ENCODE assay signal across 8 cellular contexts in the genomic region with DNA sequence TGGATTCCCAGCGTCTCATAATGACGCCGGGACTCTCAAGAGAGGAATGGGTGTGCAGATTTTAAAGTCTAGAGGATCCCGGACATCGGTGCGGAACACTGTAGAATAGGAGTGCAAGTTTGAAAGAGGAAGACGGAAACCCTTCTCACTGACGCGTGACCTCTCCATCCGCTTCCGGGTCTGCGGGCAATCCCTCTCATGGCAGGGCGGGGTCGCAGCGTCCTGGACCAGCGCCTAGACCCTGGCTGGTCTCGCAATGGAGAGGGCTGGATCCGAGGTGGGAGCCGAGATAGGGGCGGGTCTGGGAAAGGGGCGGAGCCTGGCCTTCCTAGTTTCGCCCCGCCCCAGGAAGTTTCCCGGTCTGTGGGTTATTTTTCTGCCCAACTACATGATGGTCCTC. TPM values are rescaled to one million over a fixed set of nuclear protein-coding genes. Genes with fewer than 3 reads are reported as not detected.
DNase-seq lines count a peak whose midpoint lies in the region; ATAC-seq and TF ChIP-seq lines count a peak whose summit lies in the region.
"Had no signal": no experiment of that assay in that cellular context is flagged by ENCODE, and none has a peak within 500 bp of the region (broad histone marks: within the 10 kb centered on the region; RNA-seq: fewer than 3 reads in every experiment).

No MANE protein-coding gene starts in this region.

- peaks cover 16% of the 10 kb centered on the region for H3K27me3 Mint-ChIP-seq in activated B cell treated with CpG ODN at 0.5 μM for 24 hours

- H3K4me1 Mint-ChIP-seq in activated B cell treated with CpG ODN at 0.5 μM for 24 hours, result peaks cover 14% of the 10 kb centered on the region

- ATAC-seq in activated B cell treated with CpG ODN at 0.5 μM for 24 hours (ENCODE audit: low read depth) (no peak), gastroesophageal sphincter (peak; percentile 39), sciatic nerve (no peak), GM21825 (IDR thresholded peaks at IDR 0.05; ENCODE audit: unreplicated experiment) (no peak)

- no peak overlapping the region for H3K27ac Mint-ChIP-seq in activated B cell treated with CpG ODN at 0.5 μM for 24 hours

- intact Hi-C loops in activated B cell treated with CpG ODN at 0.5 μM for 24 hours (cut with micrococcal nuclease) (no loop called here), sciatic nerve (cut with DNase I) (no loop called here)

- H3K27me3 ChIP-seq in H7 (ENCODE audit: control insufficient read depth, insufficient read depth, low read length) (no peaks in the 10 kb centered on the region), gastroesophageal sphincter (peaks cover 45% of the 10 kb centered on the region)

- DNase-seq in H7 (peak; percentile 55), activated B cell treated with CpG ODN at 0.5 μM for 24 hours (no peak), sciatic nerve (ENCODE audit: low spot score) (peak; percentile 79), middle frontal gyrus (ENCODE audit: extremely low spot score, low spot score) (no peak), D341Med (ENCODE audit: low spot score) (no peak)
- DNase-seq: occipital lobe had no signal

- peak overlapping the region; percentile 58 for H3K4me3 Mint-ChIP-seq in activated B cell treated with CpG ODN at 0.5 μM for 24 hours

- CTCF ChIA-PET in activated B cell treated with CpG ODN at 0.5 μM for 24 hours (lab: Charles Lee), result no interaction called here

- TF ChIP-seq POLR2A in gastroesophageal sphincter (IDR thresholded peaks at IDR 0.05), result no peak

- H3K4me3 ChIP-seq in H7 (ENCODE audit: insufficient read depth, low read depth, low read length) (no peak overlapping the region), gastroesophageal sphincter (peak overlapping the region in 1 of 2 donors; percentile 21)

- peaks cover 18% of the 10 kb centered on the region for H3K36me3 Mint-ChIP-seq in activated B cell treated with CpG ODN at 0.5 μM for 24 hours (ENCODE audit: low read depth)

- no peak for TF ChIP-seq CTCF in activated B cell treated with CpG ODN at 0.5 μM for 24 hours (IDR thresholded peaks at IDR 0.05)
- TF ChIP-seq CTCF in gastroesophageal sphincter (IDR thresholded peaks at IDR 0.05), result no peak

- no peaks in the 10 kb centered on the region for H3K36me3 ChIP-seq in H7 (replicated peaks; ENCODE audit: control insufficient read depth, insufficient read depth, low read length)
- no peaks in the 10 kb centered on the region for H3K36me3 ChIP-seq in gastroesophageal sphincter

- peaks cover 0 to 30% (median 0%) of the 10 kb centered on the region in 3 donors for H3K9me3 ChIP-seq in gastroesophageal sphincter

- peaks cover 27% of the 10 kb centered on the region for H3K9me3 Mint-ChIP-seq in activated B cell treated with CpG ODN at 0.5 μM for 24 hours

- no peak overlapping the region for H3K27ac ChIP-seq in gastroesophageal sphincter

- peaks cover 0 to 6% (median 3%) of the 10 kb centered on the region in 3 donors for H3K4me1 ChIP-seq in gastroesophageal sphincter

- TF ChIP-seq EP300 in gastroesophageal sphincter (IDR thresholded peaks at IDR 0.05), result no peak

- POLR2A ChIA-PET in activated B cell treated with CpG ODN at 0.5 μM for 24 hours (lab: Charles Lee), result no interaction called here

- WGBS in gastroesophageal sphincter (ENCODE audit: low coverage in 1 of 2), 2 donors, result 18 to 27% methylated on average over 9 to 20 of the region's 24 CpGs

RNA-seq across cellular contexts. Expression of gene ZNF845, which starts 4.6 kb away (rescaled TPM):
- 9.9 and 17.1 TPM in 2 replicates for total RNA-seq in H7 (2014; rRNA removed; shearing (Covaris generic))
- 11.6 and 11.9 TPM in 2 replicates for total RNA-seq in activated B cell treated with CpG ODN at 0.5 μM for 24 hours
- 10 to 100 TPM in 2 of 4 donors, 1 to 10 TPM in 2; 5.2 to 11.5 (median 8.6) TPM for total RNA-seq in gastroesophageal sphincter
- 8.3 TPM for total RNA-seq in sciatic nerve

RNA-seq across cellular contexts. Expression of gene ZNF525, which starts 36.5 kb away (rescaled TPM):
- 11.3 and 23.6 TPM in 2 replicates for total RNA-seq in H7 (2014; rRNA removed; shearing (Covaris generic))
- total RNA-seq in activated B cell treated with CpG ODN at 0.5 μM for 24 hours, result 28.9 and 37.4 TPM in 2 replicates
- total RNA-seq in gastroesophageal sphincter, result 10 to 100 TPM in 3 of 4 donors, 1 to 10 TPM in 1; 9.2 to 14.5 (median 11.8) TPM
- total RNA-seq in sciatic nerve, result 16.1 TPM

Comparison
In these comparisons a context has a peak if more than half of its experiments do, and no peak if none do; other contexts are left out.
1. DNase-seq: peak in H7 (single experiment) and sciatic nerve (single experiment); none in activated B cell treated with CpG ODN at 0.5 μM for 24 hours (single experiment), middle frontal gyrus (single experiment) and D341Med (single experiment).